ENCODE assay signal across 11 cellular contexts in the genomic region with DNA sequence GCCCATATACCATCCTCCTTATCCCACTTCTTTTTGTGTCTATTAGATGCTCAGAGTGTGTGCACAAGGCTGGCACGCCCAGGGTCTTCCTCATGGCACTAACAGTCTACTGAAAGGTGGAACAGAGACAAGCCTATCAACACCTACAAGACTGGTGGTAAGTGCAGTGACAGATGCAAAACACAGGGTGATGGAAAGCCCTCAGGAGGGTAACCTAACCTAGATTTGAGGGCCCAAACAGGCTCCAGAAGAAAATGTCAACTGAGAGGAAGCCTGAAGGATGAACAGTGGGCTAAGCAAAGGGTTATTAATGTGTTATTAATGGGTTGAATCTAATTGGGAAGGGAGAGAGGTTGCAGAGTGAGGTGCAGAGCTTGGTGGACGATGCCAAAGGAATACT. TPM values are rescaled to one million over a fixed set of nuclear protein-coding genes. Genes with fewer than 3 reads are reported as not detected.
A peak's percentile ranks its signal among the peaks of the same experiment; 100 is the strongest.
DNase-seq lines count a peak whose midpoint lies in the region; ATAC-seq, FAIRE-seq and TF ChIP-seq lines count a peak whose summit lies in the region.
"Had no signal": no experiment of that assay in that cellular context is flagged by ENCODE, and none has a peak within 500 bp of the region (broad histone marks: within the 10 kb centered on the region; RNA-seq: fewer than 3 reads in every experiment).

No MANE protein-coding gene starts in this region.

- H3K9me3 Mint-ChIP-seq in central memory CD8-positive, alpha-beta T cell: peaks cover 6% of the 10 kb centered on the region
- H3K9me3 Mint-ChIP-seq in naive thymus-derived CD4-positive, alpha-beta T cell: peaks cover 0 to 12% (median 6%) of the 10 kb centered on the region in 11 donors

- H3K9me3 ChIP-seq in naive thymus-derived CD4-positive, alpha-beta T cell (ENCODE audit: control insufficient read depth in 2 of 3, low read length in 3 of 3): peaks cover 0 to 6% (median 0%) of the 10 kb centered on the region in 3 experiments

- no peaks in the 10 kb centered on the region for H3K27me3 Mint-ChIP-seq in central memory CD8-positive, alpha-beta T cell
- H3K27me3 Mint-ChIP-seq in naive thymus-derived CD4-positive, alpha-beta T cell: no peaks in the 10 kb centered on the region

- no peak for ATAC-seq in central memory CD8-positive, alpha-beta T cell (replicated peaks; ENCODE audit: extremely low read depth, poor library complexity, severe bottlenecking)
- ATAC-seq in naive thymus-derived CD4-positive, alpha-beta T cell: no peak
- no peak for ATAC-seq in sciatic nerve

- peak overlapping the region; percentile 97 for H3K4me3 Mint-ChIP-seq in central memory CD8-positive, alpha-beta T cell
- H3K4me3 Mint-ChIP-seq in naive thymus-derived CD4-positive, alpha-beta T cell: peak overlapping the region; percentile 92 to 100 (median 96)

- H3K27ac Mint-ChIP-seq in central memory CD8-positive, alpha-beta T cell (ENCODE audit: low read depth): peak overlapping the region; percentile 95
- H3K27ac Mint-ChIP-seq in naive thymus-derived CD4-positive, alpha-beta T cell: peak overlapping the region; percentile 5 to 95 (median 87)

- peaks cover 31% of the 10 kb centered on the region for H3K79me2 ChIP-seq in ACC112 (ENCODE audit: control insufficient read depth, insufficient read depth, low read length, unreplicated experiment)

- no peaks in the 10 kb centered on the region for H3K27me3 ChIP-seq in ACC112 (ENCODE audit: insufficient read depth, low read length)
- H3K27me3 ChIP-seq in naive thymus-derived CD4-positive, alpha-beta T cell (ENCODE audit: control insufficient read depth in 2 of 2, insufficient read depth in 2 of 2, low read length in 2 of 2): no peaks in the 10 kb centered on the region
- H3K27me3 ChIP-seq: foreskin keratinocyte had no signal

- no peaks in the 10 kb centered on the region for H3K36me3 ChIP-seq in ACC112 (ENCODE audit: insufficient read depth, low read length)
- peaks cover 0 to 8% (median 0%) of the 10 kb centered on the region in 3 experiments for H3K36me3 ChIP-seq in naive thymus-derived CD4-positive, alpha-beta T cell (ENCODE audit: control insufficient read depth in 2 of 3, insufficient read depth in 3 of 3, low read length in 3 of 3)

- no peak for TF ChIP-seq POLR2A in H54 (IDR thresholded peaks at IDR 0.05; ENCODE audit: low read depth, low read length)

- H2AFZ ChIP-seq in ACC112 (ENCODE audit: low read length, unreplicated experiment): peak overlapping the region; percentile 68

- intact Hi-C loops in naive thymus-derived CD4-positive, alpha-beta T cell (cut with micrococcal nuclease): no loop called here
- intact Hi-C loops in sciatic nerve (cut with DNase I): loop anchor here (10.0 kb wide), 1 partner anchor 55 kb away; no protein-coding TSS in a partner anchor

- CTCF ChIA-PET in naive thymus-derived CD4-positive, alpha-beta T cell (lab: Charles Lee): interaction anchor here (2.9 kb wide), 1 partner anchor 56 kb away, joined by 12 read pairs; no protein-coding TSS in a partner anchor

- peaks cover 27% of the 10 kb centered on the region for H3K36me3 Mint-ChIP-seq in central memory CD8-positive, alpha-beta T cell (ENCODE audit: insufficient read depth)
- peaks cover 0 to 31% (median 0%) of the 10 kb centered on the region in 5 donors for H3K36me3 Mint-ChIP-seq in naive thymus-derived CD4-positive, alpha-beta T cell

- no peak for FAIRE-seq in H54 (lab: Jason Lieb, UNC)

- TF ChIP-seq CTCF in HFF-Myc (IDR thresholded peaks at IDR 0.05; ENCODE audit: low read depth, low read length, missing control alignments): no peak

- H3K27ac ChIP-seq in ACC112 (ENCODE audit: low read depth, low read length): peak overlapping the region; percentile 87
- H3K27ac ChIP-seq in naive thymus-derived CD4-positive, alpha-beta T cell (ENCODE audit: low read depth, low read length): no peak overlapping the region
- H3K27ac ChIP-seq: foreskin keratinocyte had no signal

- H3K4me1 Mint-ChIP-seq in central memory CD8-positive, alpha-beta T cell: peaks cover 60% of the 10 kb centered on the region
- H3K4me1 Mint-ChIP-seq in naive thymus-derived CD4-positive, alpha-beta T cell: peaks cover 39 to 74% (median 61%) of the 10 kb centered on the region in 7 donors

- POLR2A ChIA-PET in naive thymus-derived CD4-positive, alpha-beta T cell (lab: Charles Lee): interaction anchor here (1.1 to 2.4 kb wide), 6 partner anchors 14 to 261 kb away, joined by 3 to 8 read pairs (median 6); partner anchors contain the start of genes LIPA and STAMBPL1

- no peak for DNase-seq in HFF-Myc (ENCODE audit: extremely low read depth, low read depth)
- no peak for DNase-seq in central memory CD8-positive, alpha-beta T cell (ENCODE audit: low spot score in 2 of 2)
- no peak for DNase-seq in naive thymus-derived CD4-positive, alpha-beta T cell
- DNase-seq in H54 (ENCODE audit: insufficient read length, low spot score): no peak
- DNase-seq in NCI-H187 treated with DMSO at 0.1 percent for 48 hours (lab: John Stamatoyannopoulos, UW): no peak
- no peak for DNase-seq in sciatic nerve (ENCODE audit: low spot score)
- no peak for DNase-seq in NCI-H2171 treated with DMSO at 0.1 percent for 48 hours (lab: John Stamatoyannopoulos, UW)
- DNase-seq: activated CD8-positive, alpha-beta memory T cell treated with anti-CD3 and anti-CD28 coated beads, Interleukin-2, amount 50 U/mL, for 48 hours; foreskin keratinocyte; NCI-H82 had no signal

- H3K4me1 ChIP-seq in ACC112 (ENCODE audit: control insufficient read depth, insufficient read depth, low read length, unreplicated experiment): peaks cover 16% of the 10 kb centered on the region
- peaks cover 36 to 39% of the 10 kb centered on the region in 2 donors for H3K4me1 ChIP-seq in naive thymus-derived CD4-positive, alpha-beta T cell (ENCODE audit: control insufficient read depth in 2 of 2, insufficient read depth in 2 of 2, low read length in 2 of 2)

- peak overlapping the region; percentile 88 for H3K4me3 ChIP-seq in ACC112 (ENCODE audit: low read depth, low read length)
- peak overlapping the region; percentile 98 for H3K4me3 ChIP-seq in HFF-Myc (replicated peaks; ENCODE audit: low read depth, low read length)
- H3K4me3 ChIP-seq in naive thymus-derived CD4-positive, alpha-beta T cell (ENCODE audit: low read length): peak overlapping the region; percentile 86

RNA-seq across cellular contexts. Expression of gene FAS, which starts 1.2 kb away (rescaled TPM):
- 10 to 100 TPM in 2 of 5 experiments, 1 to 10 TPM in 3; 5.6 to 67.4 (median 8.3) TPM for total RNA-seq in naive thymus-derived CD4-positive, alpha-beta T cell
- 1 to 10 TPM; 2.1 to 3.0 TPM for polyA plus RNA-seq in naive thymus-derived CD4-positive, alpha-beta T cell
- total RNA-seq in sciatic nerve: 27.5 TPM

RNA-seq across cellular contexts. Expression of gene ACTA2, which starts 36.9 kb away (rescaled TPM):
- 10 to 100 TPM in 1 of 5 experiments, 1 to 10 TPM in 3, under 1 TPM in 1; 0.56 to 12.0 (median 1.3) TPM for total RNA-seq in naive thymus-derived CD4-positive, alpha-beta T cell
- 1 to 10 TPM in 1 of 2 donors, under 1 TPM in 1; 0.92 to 2.2 TPM for polyA plus RNA-seq in naive thymus-derived CD4-positive, alpha-beta T cell
- total RNA-seq in sciatic nerve: 573 TPM

Comparison
In these comparisons a context has a peak if more than half of its experiments do, and no peak if none do; other contexts are left out.
1. RNA of gene ACTA2, which starts 36.9 kb away (total RNA-seq): 573 TPM in sciatic nerve (single experiment); 0.56 to 12.0 TPM in naive thymus-derived CD4-positive, alpha-beta T cell; every median in the first group is over 10 times any median in the second.
2. Peak in every context shown above with its lines, with median percentiles within 50 percentile points of each other: H3K4me3 ChIP-seq.